ENCODE assay signal across 20 cellular contexts in the genomic region with DNA sequence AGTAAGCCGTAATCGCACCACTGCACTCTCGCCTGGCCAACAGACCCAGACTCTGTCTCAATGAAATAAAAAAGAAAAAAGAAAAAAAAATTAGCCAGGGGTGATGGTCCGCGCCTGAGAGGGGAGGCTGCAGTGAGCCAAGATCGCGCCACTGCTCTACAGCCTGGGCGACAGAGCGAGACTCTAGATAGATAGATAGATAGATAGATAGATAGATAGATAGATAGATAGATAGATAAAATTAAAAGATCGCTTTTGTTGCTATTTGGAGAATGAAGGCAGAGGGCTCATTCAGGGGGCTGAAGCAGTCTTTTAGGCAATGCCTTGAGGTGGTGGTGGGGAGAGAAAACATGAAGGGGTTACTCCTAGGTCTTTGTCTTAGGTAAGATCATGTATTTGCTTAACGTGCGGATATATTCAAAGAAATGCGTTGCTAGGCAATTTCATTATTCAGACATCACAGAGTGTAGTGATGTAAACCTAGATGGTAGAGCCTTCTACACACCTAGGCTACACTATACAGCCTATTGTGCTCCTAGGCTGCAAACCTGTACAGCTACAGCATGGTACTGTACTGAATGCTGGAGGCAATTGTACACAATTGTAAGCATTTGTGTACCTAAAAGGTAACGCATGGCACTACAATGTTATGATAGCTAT. TPM values are rescaled to one million over a fixed set of nuclear protein-coding genes. Genes with fewer than 3 reads are reported as not detected.
DNase-seq lines count a peak whose midpoint lies in the region; ATAC-seq, FAIRE-seq and TF ChIP-seq lines count a peak whose summit lies in the region.
"Had no signal": no experiment of that assay in that cellular context is flagged by ENCODE, and none has a peak within 500 bp of the region (broad histone marks: within the 10 kb centered on the region; RNA-seq: fewer than 3 reads in every experiment).

No MANE protein-coding gene starts in this region.

- H3K9ac ChIP-seq in K562 (ENCODE audit: insufficient read depth in 1 of 2, low read depth in 2 of 2, low read length in 2 of 2) (peak overlapping the region in 1 of 2 experiments; percentile 58; a peak in 2 of 4 replicates), trophoblast cell (ENCODE audit: low read length) (no peak overlapping the region)
- H3K9ac ChIP-seq: BLaER1 treated with 17β-estradiol and CSF1 and Interleukin-3, amounts not matched to agents 10 nM and 100 nM had no signal

- 38% methylated on average over 10 of the region's 14 CpGs for whole genome bisulfite sequencing in K562 (ENCODE audit: insufficient coverage, low coverage, missing lambda C conversion rate)
- WGBS in trophoblast cell (ENCODE audit: extremely low coverage, insufficient coverage, insufficient read length), result no CpG with 5 or more reads among the region's 14 CpGs

- no peak overlapping the region for H2BK5ac ChIP-seq in trophoblast cell (ENCODE audit: low read depth, low read length, poor library complexity)

- ATAC-seq in K562, result no peak
- no peak for ATAC-seq in left ventricle myocardium superior

- no peak for TF ChIP-seq EP300 in K562 (IDR thresholded peaks at IDR 0.05; ENCODE audit: low read length)

- H3K18ac ChIP-seq in trophoblast cell (ENCODE audit: low read length), result no peak overlapping the region

- H3K9me3 ChIP-seq in HEK293 (ENCODE audit: control insufficient read depth, insufficient read depth, low read depth, low read length) (no peaks in the 10 kb centered on the region), K562 (replicated peaks; ENCODE audit: control insufficient read depth, insufficient read depth, low read depth, low read length) (no peaks in the 10 kb centered on the region), trophoblast cell (ENCODE audit: insufficient read depth, low read depth, low read length) (no peaks in the 10 kb centered on the region)
- H3K9me3 ChIP-seq: BLaER1 treated with 17β-estradiol and CSF1 and Interleukin-3, amounts not matched to agents 10 nM and 100 nM; Peyer's patch had no signal

- no peak for TF ChIP-seq CTCF in HEK293 (tag by site-specific recombination; IDR thresholded peaks at IDR 0.05)
- TF ChIP-seq CTCF in K562 (IDR thresholded peaks at IDR 0.05 in 2 of 3, conservative IDR thresholded peaks at IDR 0.05 in 1 of 3; ENCODE audit: insufficient read depth in 2 of 3, low read depth in 1 of 3, low read length in 3 of 3), result no peak

- DNase-seq in NCI-H748 (lab: John Stamatoyannopoulos, UW; ENCODE audit: unreplicated experiment), result peak; percentile 60
- DNase-seq in NCI-H748 treated with DMSO at 0.1 percent for 48 hours (lab: John Stamatoyannopoulos, UW), result no peak
- DNase-seq in K562 (ENCODE audit: extremely low read depth in 1 of 4, low spot score in 3 of 4), result no peak
- peak; percentile 22 to 77 for DNase-seq in trophoblast cell
- DNase-seq in GM03348 (ENCODE audit: low spot score), result no peak
- DNase-seq in GOT3 (lab: John Stamatoyannopoulos, UW), result no peak
- DNase-seq in left ventricle myocardium superior, result no peak
- DNase-seq: DMS79 treated with DMSO at 0.1 percent for 48 hours, NCI-H1092 treated with DMSO at 0.1 percent for 48 hours, NCI-H1694, NCI-H2081 treated with DMSO at 0.1 percent for 48 hours, NCI-H2227 treated with DMSO at 0.1 percent for 48 hours, NCI-H510A treated with DMSO at 0.1 percent for 48 hours, Peyer's patch had no signal

- H4K91ac ChIP-seq in trophoblast cell (ENCODE audit: low read depth, low read length), result no peak overlapping the region

- no peak overlapping the region for H3K23ac ChIP-seq in trophoblast cell (ENCODE audit: low read length)

- H3K79me2 ChIP-seq in K562 (ENCODE audit: control insufficient read depth, insufficient read depth, low read length) (no peaks in the 10 kb centered on the region), trophoblast cell (ENCODE audit: control insufficient read depth, insufficient read depth, low read length, poor library complexity) (no peaks in the 10 kb centered on the region)

- no peak overlapping the region for H2BK120ac ChIP-seq in trophoblast cell (ENCODE audit: insufficient read depth, low read length, poor library complexity)

- in situ Hi-C loops in K562 (cut with MboI), result no loop called here

- H3K36me3 ChIP-seq in HEK293 (ENCODE audit: control insufficient read depth in 2 of 2, insufficient read depth in 1 of 2, low read length in 2 of 2), result no peaks in the 10 kb centered on the region
- no peaks in the 10 kb centered on the region for H3K36me3 ChIP-seq in K562 (ENCODE audit: control insufficient read depth, insufficient read depth, low read length)
- no peaks in the 10 kb centered on the region for H3K36me3 ChIP-seq in trophoblast cell (ENCODE audit: control insufficient read depth in 1 of 2, insufficient read depth in 2 of 2, low read length in 2 of 2)
- H3K36me3 ChIP-seq: BLaER1 treated with 17β-estradiol and CSF1 and Interleukin-3, amounts not matched to agents 10 nM and 100 nM; Peyer's patch had no signal

- H3K4me2 ChIP-seq in K562 (ENCODE audit: insufficient read depth, low read length), result no peak overlapping the region
- H3K4me2 ChIP-seq in trophoblast cell (ENCODE audit: low read length), result no peak overlapping the region

- no peak overlapping the region for H3K4ac ChIP-seq in trophoblast cell (ENCODE audit: low read depth, low read length)

- FAIRE-seq in K562 (lab: Jason Lieb, UNC), result no peak
- FAIRE-seq: D721Med had no signal

- intact Hi-C loops in K562 (cut with micrococcal nuclease), result loop anchor here (10.0 kb wide), 1 partner anchor 293 kb away; a partner anchor contains a TSS
- intact Hi-C loops in left ventricle myocardium superior (cut with micrococcal nuclease), result no loop called here

- CTCF ChIA-PET in HEK293 (lab: Yijun Ruan, JAX), result interaction anchor here (3.0 to 4.7 kb wide), 2 partner anchors 10 to 30 kb away, joined by 12 to 36 read pairs; no protein-coding TSS in a partner anchor
- CTCF ChIA-PET in K562 (lab: Yijun Ruan, JAX; ENCODE audit: low intra/inter-chr PET ratio), result no interaction called here

- no peak overlapping the region for H4K8ac ChIP-seq in trophoblast cell (ENCODE audit: low read depth, low read length)

- H2AFZ ChIP-seq in K562 (ENCODE audit: low read depth, low read length) (no peak overlapping the region), trophoblast cell (ENCODE audit: insufficient read depth, low read length, poor library complexity) (no peak overlapping the region)

- no peak overlapping the region for H2AK5ac ChIP-seq in trophoblast cell (ENCODE audit: low read length)

- BruUV-seq in K562 (replicated peaks; lab: Mats Ljungman, UMichigan), result no TSS peak

- H2BK12ac ChIP-seq in trophoblast cell (ENCODE audit: low read length), result no peak overlapping the region

- no peak overlapping the region for H4K12ac ChIP-seq in trophoblast cell (ENCODE audit: low read depth, low read length)

- H3K4me3 ChIP-seq in HEK293 (ENCODE audit: low read depth, low read length) (no peak overlapping the region), K562 (0 out of 2 replicates have a peak overlapping the region, but pooled peaks have one; percentile 2), trophoblast cell (ENCODE audit: low read depth, low read length) (no peak overlapping the region)
- H3K4me3 ChIP-seq: BLaER1 treated with 17β-estradiol and CSF1 and Interleukin-3, amounts not matched to agents 10 nM and 100 nM; Peyer's patch had no signal

- H3K27ac ChIP-seq in HEK293 (ENCODE audit: extremely low read depth, low read depth, low read length) (no peak overlapping the region), K562 (ENCODE audit: extremely low read depth, low read depth, low read length) (no peak overlapping the region), trophoblast cell (ENCODE audit: low read depth, low read length) (no peak overlapping the region)
- H3K27ac ChIP-seq: BLaER1 treated with 17β-estradiol and CSF1 and Interleukin-3, amounts not matched to agents 10 nM and 100 nM; HL-60; Peyer's patch had no signal

- H3K4me1 ChIP-seq in HEK293 (ENCODE audit: control insufficient read depth, insufficient read depth, low read length) (peaks cover 14% of the 10 kb centered on the region), K562 (replicated peaks in 1 of 2; ENCODE audit: control insufficient read depth in 2 of 2, insufficient read depth in 2 of 2, low read length in 2 of 2) (peaks cover 17 to 44% of the 10 kb centered on the region in 2 experiments; a peak in 3 of 5 replicates), trophoblast cell (ENCODE audit: control insufficient read depth in 1 of 2, insufficient read depth in 2 of 2, low read length in 2 of 2) (peaks cover 20 to 27% of the 10 kb centered on the region in 2 experiments)

- no peak for TF ChIP-seq RAD21 in K562 (CRISPR knock-in tag; conservative IDR thresholded peaks at IDR 0.05 in 1 of 2, IDR thresholded peaks at IDR 0.05 in 1 of 2)

- H3K14ac ChIP-seq in trophoblast cell (ENCODE audit: low read length), result no peak overlapping the region

- no peak for TF ChIP-seq POLR2A in K562 (conservative IDR thresholded peaks at IDR 0.05)

- H3K79me1 ChIP-seq in trophoblast cell (ENCODE audit: low read length), result no peaks in the 10 kb centered on the region

- H3K27me3 ChIP-seq in K562 (ENCODE audit: control insufficient read depth in 2 of 2, insufficient read depth in 2 of 2, low read length in 2 of 2) (0 out of 5 replicates have a peak, but pooled peaks cover 0 to 4% of the 10 kb centered on the region in 2 experiments), trophoblast cell (ENCODE audit: insufficient read depth, low read length) (peaks cover 22% of the 10 kb centered on the region)

- H3K9me1 ChIP-seq in K562 (ENCODE audit: control insufficient read depth, insufficient read depth, low read length), result no peaks in the 10 kb centered on the region

- H4K20me1 ChIP-seq in K562 (replicated peaks; ENCODE audit: control insufficient read depth, insufficient read depth, low read length), result no peaks in the 10 kb centered on the region; the same call in 1 of the 2 replicates

- POLR2A ChIA-PET in HEK293 (lab: Yijun Ruan, JAX), result interaction anchor here (0.6 kb wide), 1 partner anchor 44 kb away, joined by 4 read pairs; no protein-coding TSS in a partner anchor
- POLR2A ChIA-PET in K562 (lab: Yijun Ruan, JAX), result no interaction called here

RNA-seq across cellular contexts. Expression of a gene that starts 4.3 kb away (rescaled TPM):
- 0.51 and 1.1 TPM in 2 replicates for total RNA-seq in K562 (2011; cell fraction: chromatin; rRNA removed; ENCODE audit: low replicate concordance)
- 0.92 and 1.2 TPM in 2 replicates for total RNA-seq in K562 (2011; cell fraction: nucleolus; rRNA removed)
- total RNA-seq in K562 (2011; cell fraction: nucleoplasm; rRNA removed), result 0.66 and 1.3 TPM in 2 replicates
- total RNA-seq in K562 (2014; rRNA removed) (0.09 and 0.45 TPM in 2 replicates), K562 (2014; rRNA removed; fragmentation: Illumina TruSeq; extraction: Trizol) (0.22 TPM in 1 of 2 replicates, not detected in the other), K562 (2015; rRNA removed; fragmentation: Illumina TruSeq; extraction: Trizol) (not detected in 2 replicates), K562 (2021) (1.1 and 2.2 TPM in 2 replicates), left ventricle myocardium superior (not detected)
- polyA plus RNA-seq in K562 (2011; rRNA removed) (0.14 and 0.31 TPM in 2 replicates), K562 (2014; fragmentation: Illumina TruSeq; extraction: Trizol) (0.11 and 0.13 TPM in 2 replicates), K562 (2014; fragmentation: Nextera tagmentation; extraction: Ambion mirVana) (under 1 TPM; 0.03 to 0.06 TPM), K562 (2014; rRNA removed) (0.16 and 1.7 TPM in 2 replicates)
- polyA plus RNA-seq in K562 (2011; cell fraction: cytosol; rRNA removed), result 0.16 and 0.94 TPM in 2 replicates
- 1.4 and 3.3 TPM in 2 replicates for polyA plus RNA-seq in K562 (2011; cell fraction: nucleus; rRNA removed)
- polyA plus RNA-seq in K562 (2012), result 0.22 and 0.29 TPM in 2 replicates
- polyA minus RNA-seq in K562 (2011; rRNA and poly(A)+ RNA removed), result 0.11 TPM in 1 of 2 replicates, not detected in the other
- polyA minus RNA-seq in K562 (2011; cell fraction: cytosol; rRNA and poly(A)+ RNA removed), result not detected in 2 replicates
- polyA minus RNA-seq in K562 (2011; cell fraction: nucleus; rRNA and poly(A)+ RNA removed), result 0.56 and 0.94 TPM in 2 replicates
- polyA plus RNA-seq in trophoblast cell (2013), result 0.29 and 0.49 TPM in 2 replicates
- total RNA-seq: Peyer's patch, SK-MEL-5 had no signal

RNA-seq across cellular contexts. Expression of a gene that starts 9.9 kb away (rescaled TPM):
- 0.12 TPM in 1 of 2 replicates, not detected in the other for total RNA-seq in K562 (2011; cell fraction: chromatin; rRNA removed; ENCODE audit: low replicate concordance)
- total RNA-seq in K562 (2011; cell fraction: nucleolus; rRNA removed), result not detected in 2 replicates
- not detected in 2 replicates for total RNA-seq in K562 (2011; cell fraction: nucleoplasm; rRNA removed)
- not detected in 2 replicates for total RNA-seq in K562 (2014; rRNA removed)
- total RNA-seq in K562 (2014; rRNA removed; fragmentation: Illumina TruSeq; extraction: Trizol), result not detected in 2 replicates
- 0.04 TPM in 1 of 2 replicates, not detected in the other for total RNA-seq in K562 (2015; rRNA removed; fragmentation: Illumina TruSeq; extraction: Trizol)
- total RNA-seq in K562 (2021), result not detected in 2 replicates
- polyA plus RNA-seq in K562 (2011; rRNA removed), result not detected in 2 replicates
- not detected in 2 replicates for polyA plus RNA-seq in K562 (2011; cell fraction: cytosol; rRNA removed)
- 0.03 and 0.06 TPM in 2 replicates for polyA plus RNA-seq in K562 (2011; cell fraction: nucleus; rRNA removed)
- polyA plus RNA-seq in K562 (2012), result 0.14 TPM in 1 of 2 replicates, not detected in the other
- not detected in 2 replicates for polyA plus RNA-seq in K562 (2014; fragmentation: Illumina TruSeq; extraction: Trizol)
- polyA plus RNA-seq in K562 (2014; fragmentation: Nextera tagmentation; extraction: Ambion mirVana), result not detected
- 0.04 TPM in 1 of 2 replicates, not detected in the other for polyA plus RNA-seq in K562 (2014; rRNA removed)
- not detected in 2 replicates for polyA minus RNA-seq in K562 (2011; rRNA and poly(A)+ RNA removed)
- polyA minus RNA-seq in K562 (2011; cell fraction: cytosol; rRNA and poly(A)+ RNA removed), result not detected in 2 replicates
- polyA minus RNA-seq in K562 (2011; cell fraction: nucleus; rRNA and poly(A)+ RNA removed), result not detected in 2 replicates
- 0.26 and 0.31 TPM in 2 replicates for polyA plus RNA-seq in trophoblast cell (2013)
- not detected for total RNA-seq in left ventricle myocardium superior
- total RNA-seq: H4, Peyer's patch, SK-MEL-5 had no signal

RNA-seq across cellular contexts. Expression of a gene that starts 23.9 kb away (rescaled TPM):
- 48.2 and 140 TPM in 2 replicates for total RNA-seq in K562 (2011; cell fraction: chromatin; rRNA removed; ENCODE audit: low replicate concordance)
- total RNA-seq in K562 (2011; cell fraction: nucleolus; rRNA removed), result 69.2 and 70.9 TPM in 2 replicates
- 56.7 and 63.2 TPM in 2 replicates for total RNA-seq in K562 (2011; cell fraction: nucleoplasm; rRNA removed)
- total RNA-seq in K562 (2014; rRNA removed) (4.5 and 10.5 TPM in 2 replicates), K562 (2014; rRNA removed; fragmentation: Illumina TruSeq; extraction: Trizol) (1.3 and 2.1 TPM in 2 replicates), K562 (2015; rRNA removed; fragmentation: Illumina TruSeq; extraction: Trizol) (1.6 and 2.0 TPM in 2 replicates), K562 (2021) (24.4 and 26.0 TPM in 2 replicates), left ventricle myocardium superior (126 TPM)
- polyA plus RNA-seq in K562 (2011; rRNA removed) (3.4 and 11.1 TPM in 2 replicates), K562 (2014; fragmentation: Illumina TruSeq; extraction: Trizol) (6.7 and 11.2 TPM in 2 replicates), K562 (2014; fragmentation: Nextera tagmentation; extraction: Ambion mirVana) (under 1 TPM; 0.13 to 0.25 TPM), K562 (2014; rRNA removed) (11.0 TPM in 2 replicates)
- 2.9 and 4.2 TPM in 2 replicates for polyA plus RNA-seq in K562 (2011; cell fraction: cytosol; rRNA removed)
- 21.8 and 47.2 TPM in 2 replicates for polyA plus RNA-seq in K562 (2011; cell fraction: nucleus; rRNA removed)
- polyA plus RNA-seq in K562 (2012), result 8.0 and 12.4 TPM in 2 replicates
- polyA minus RNA-seq in K562 (2011; rRNA and poly(A)+ RNA removed), result 3.6 and 5.6 TPM in 2 replicates
- polyA minus RNA-seq in K562 (2011; cell fraction: cytosol; rRNA and poly(A)+ RNA removed), result 14.1 and 21.2 TPM in 2 replicates
- 17.4 and 17.8 TPM in 2 replicates for polyA minus RNA-seq in K562 (2011; cell fraction: nucleus; rRNA and poly(A)+ RNA removed)
- 13.5 and 14.1 TPM in 2 replicates for polyA plus RNA-seq in trophoblast cell (2013)

RNA-seq across cellular contexts. Expression of a gene that starts 34.5 kb away (rescaled TPM):
- total RNA-seq in K562 (2011; cell fraction: chromatin; rRNA removed; ENCODE audit: low replicate concordance), result 54.5 and 58.1 TPM in 2 replicates
- total RNA-seq in K562 (2011; cell fraction: nucleolus; rRNA removed), result 32.9 and 33.8 TPM in 2 replicates
- 75.0 and 137 TPM in 2 replicates for total RNA-seq in K562 (2011; cell fraction: nucleoplasm; rRNA removed)
- total RNA-seq in K562 (2014; rRNA removed) (5.9 and 6.0 TPM in 2 replicates), K562 (2014; rRNA removed; fragmentation: Illumina TruSeq; extraction: Trizol) (4.8 and 5.5 TPM in 2 replicates), K562 (2015; rRNA removed; fragmentation: Illumina TruSeq; extraction: Trizol) (4.4 and 4.9 TPM in 2 replicates), K562 (2021) (17.5 and 23.4 TPM in 2 replicates), left ventricle myocardium superior (62.3 TPM)
- polyA plus RNA-seq in K562 (2011; rRNA removed) (13.4 and 22.8 TPM in 2 replicates), K562 (2014; fragmentation: Illumina TruSeq; extraction: Trizol) (28.1 and 31.8 TPM in 2 replicates), K562 (2014; fragmentation: Nextera tagmentation; extraction: Ambion mirVana) (1 to 10 TPM; 2.3 to 3.2 TPM), K562 (2014; rRNA removed) (22.9 and 23.3 TPM in 2 replicates)
- 13.3 and 24.8 TPM in 2 replicates for polyA plus RNA-seq in K562 (2011; cell fraction: cytosol; rRNA removed)
- polyA plus RNA-seq in K562 (2011; cell fraction: nucleus; rRNA removed), result 83.4 and 84.6 TPM in 2 replicates
- 24.0 and 57.3 TPM in 2 replicates for polyA plus RNA-seq in K562 (2012)
- 4.4 and 4.6 TPM in 2 replicates for polyA minus RNA-seq in K562 (2011; rRNA and poly(A)+ RNA removed)
- polyA minus RNA-seq in K562 (2011; cell fraction: cytosol; rRNA and poly(A)+ RNA removed), result 4.1 and 5.7 TPM in 2 replicates
- polyA minus RNA-seq in K562 (2011; cell fraction: nucleus; rRNA and poly(A)+ RNA removed), result 10.6 and 12.4 TPM in 2 replicates
- polyA plus RNA-seq in trophoblast cell (2013), result 31.6 and 33.5 TPM in 2 replicates

RNA-seq across cellular contexts. Expression of a gene that starts 40.7 kb away (rescaled TPM):
- not detected in 2 replicates for total RNA-seq in K562 (2011; cell fraction: chromatin; rRNA removed; ENCODE audit: low replicate concordance)
- total RNA-seq in K562 (2011; cell fraction: nucleolus; rRNA removed), result not detected in 2 replicates
- not detected in 2 replicates for total RNA-seq in K562 (2011; cell fraction: nucleoplasm; rRNA removed)
- total RNA-seq in K562 (2014; rRNA removed) (not detected in 2 replicates), K562 (2014; rRNA removed; fragmentation: Illumina TruSeq; extraction: Trizol) (not detected in 2 replicates), K562 (2015; rRNA removed; fragmentation: Illumina TruSeq; extraction: Trizol) (not detected in 2 replicates), K562 (2021) (not detected in 2 replicates), left ventricle myocardium superior (not detected)
- polyA plus RNA-seq in K562 (2011; rRNA removed) (not detected in 2 replicates), K562 (2014; fragmentation: Illumina TruSeq; extraction: Trizol) (not detected in 2 replicates), K562 (2014; fragmentation: Nextera tagmentation; extraction: Ambion mirVana) (not detected), K562 (2014; rRNA removed) (not detected in 2 replicates)
- not detected in 2 replicates for polyA plus RNA-seq in K562 (2011; cell fraction: cytosol; rRNA removed)
- polyA plus RNA-seq in K562 (2011; cell fraction: nucleus; rRNA removed), result not detected in 2 replicates
- not detected in 2 replicates for polyA plus RNA-seq in K562 (2012)
- polyA minus RNA-seq in K562 (2011; rRNA and poly(A)+ RNA removed), result not detected in 2 replicates
- not detected in 2 replicates for polyA minus RNA-seq in K562 (2011; cell fraction: cytosol; rRNA and poly(A)+ RNA removed)
- not detected in 2 replicates for polyA minus RNA-seq in K562 (2011; cell fraction: nucleus; rRNA and poly(A)+ RNA removed)
- polyA plus RNA-seq in trophoblast cell (2013), result 0.07 and 0.08 TPM in 2 replicates
- total RNA-seq: H4 had no signal

Comparison
In these comparisons a context has a peak if more than half of its experiments do, and no peak if none do; other contexts are left out.
1. DNase-seq: peak in NCI-H748 (single experiment) and trophoblast cell (2 of 2); none in NCI-H748 treated with DMSO at 0.1 percent for 48 hours (single experiment), K562 (0 of 4), GM03348 (single experiment), GOT3 (single experiment) and left ventricle myocardium superior (single experiment).